ENCODE assay signal across 8 cellular contexts in the genomic region with DNA sequence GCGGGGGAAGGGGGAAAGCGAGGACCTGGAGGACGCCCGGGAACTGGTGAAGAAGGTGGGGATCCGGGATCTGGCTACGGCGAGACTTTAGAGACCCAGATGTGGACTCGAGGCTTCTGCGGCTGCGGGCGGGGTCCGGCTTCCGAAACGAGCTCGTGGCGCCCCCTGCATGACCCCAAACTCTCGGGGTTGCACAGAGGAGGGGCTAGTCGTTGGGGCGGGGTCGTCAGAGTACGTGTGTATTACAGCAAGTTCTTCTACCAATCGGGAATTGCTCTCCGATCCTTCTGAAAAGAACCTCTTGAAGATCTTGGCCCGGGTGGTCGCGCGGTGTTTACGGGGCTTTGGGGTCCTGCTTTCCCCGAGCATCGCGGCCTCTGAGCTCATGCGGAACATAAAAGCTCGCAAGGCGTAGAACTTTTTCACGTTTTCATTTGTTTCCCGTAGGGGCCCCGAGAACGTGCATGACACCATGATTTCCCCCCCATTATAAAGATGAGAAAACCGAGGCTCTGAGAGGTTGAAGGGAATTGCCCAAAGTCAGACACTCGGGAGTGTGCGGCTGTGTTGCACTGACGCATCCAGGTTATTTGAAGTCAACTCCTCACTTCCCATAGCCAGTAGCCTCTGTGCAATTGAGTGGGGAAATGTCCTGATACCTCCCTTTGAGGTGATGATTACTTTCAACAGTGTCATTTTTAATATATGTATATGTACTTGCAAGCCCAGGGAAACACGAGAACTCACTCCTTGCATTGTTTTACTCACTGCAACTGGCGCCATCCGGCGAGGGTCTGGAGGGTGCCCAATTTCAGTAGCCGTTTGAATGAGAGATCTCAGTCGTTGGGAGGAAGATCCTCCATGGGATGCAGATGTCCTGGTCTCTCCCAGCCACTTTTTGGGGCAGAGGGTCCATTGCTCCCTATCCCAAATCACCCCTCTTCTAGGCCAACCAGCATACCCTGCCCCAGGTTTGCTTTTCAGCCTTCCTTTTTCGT. TPM values are rescaled to one million over a fixed set of nuclear protein-coding genes. Genes with fewer than 3 reads are reported as not detected.
A peak's percentile ranks its signal among the peaks of the same experiment; 100 is the strongest.
DNase-seq lines count a peak whose midpoint lies in the region; ATAC-seq and TF ChIP-seq lines count a peak whose summit lies in the region.

A gene (minus strand): TSS at position 149 of the 998 bp plus-strand sequence. CDS start 512 bp downstream, outside the sequence.

- peak; percentile 23 for ATAC-seq in GM19463 (IDR thresholded peaks at IDR 0.05; ENCODE audit: unreplicated experiment)
- ATAC-seq in HG03378 (IDR thresholded peaks at IDR 0.05; ENCODE audit: unreplicated experiment), result no peak

- peak within 1 kb of the TSS; percentile 77 for H3K4me3 Mint-ChIP-seq in progenitor cell of endocrine pancreas (ENCODE audit: low read depth)

- H3K9me3 ChIP-seq in effector memory CD4-positive, alpha-beta T cell (ENCODE audit: control insufficient read depth, low read length), result no peaks in the 10 kb centered on the region

- no peaks in the 10 kb centered on the region for H3K36me3 ChIP-seq in effector memory CD4-positive, alpha-beta T cell (ENCODE audit: control insufficient read depth, insufficient read depth, low read length)

- no peaks in the 10 kb centered on the region for H3K9me3 Mint-ChIP-seq in progenitor cell of endocrine pancreas (ENCODE audit: low read depth)

- H3K27me3 ChIP-seq in effector memory CD4-positive, alpha-beta T cell (replicated peaks; ENCODE audit: control insufficient read depth, insufficient read depth, low read length, poor library complexity, severe bottlenecking), result peaks cover 12% of the 10 kb centered on the region

- no peaks in the 10 kb centered on the region for H3K36me3 Mint-ChIP-seq in progenitor cell of endocrine pancreas (ENCODE audit: insufficient read depth)

- H3K4me1 Mint-ChIP-seq in progenitor cell of endocrine pancreas (ENCODE audit: low read depth), result peaks cover 2% of the 10 kb centered on the region

- peak within 1 kb of the TSS; percentile 44 for H3K4me3 ChIP-seq in effector memory CD4-positive, alpha-beta T cell (ENCODE audit: insufficient read depth, low read depth, low read length, poor library complexity, severe bottlenecking)

- no peak within 1 kb of the TSS for H3K27ac ChIP-seq in effector memory CD4-positive, alpha-beta T cell (ENCODE audit: insufficient read depth, low read length, poor library complexity, severe bottlenecking)

- peak; percentile 20 for DNase-seq in Daoy (ENCODE audit: low read depth)
- DNase-seq in KG1 (lab: John Stamatoyannopoulos, UW), result peak; percentile 75
- no peak for DNase-seq in effector memory CD4-positive, alpha-beta T cell
- DNase-seq in progenitor cell of endocrine pancreas (ENCODE audit: low spot score, unreplicated experiment), result peak; percentile 19
- no peak for DNase-seq in amygdala (lab: John Stamatoyannopoulos, UW)
- no peak for DNase-seq in H4 (ENCODE audit: low spot score)

- H3K4me1 ChIP-seq in effector memory CD4-positive, alpha-beta T cell (ENCODE audit: control insufficient read depth, insufficient read depth, low read length, poor library complexity, severe bottlenecking), result peaks cover 10% of the 10 kb centered on the region

- no peak within 1 kb of the TSS for H3K27ac Mint-ChIP-seq in progenitor cell of endocrine pancreas

- no peak for TF ChIP-seq CTCF in progenitor cell of endocrine pancreas (IDR thresholded peaks at IDR 0.05; ENCODE audit: unreplicated experiment)

- H3K27me3 Mint-ChIP-seq in progenitor cell of endocrine pancreas, result peaks cover 62% of the 10 kb centered on the region

RNA-seq across cellular contexts. Expression of the gene that starts here (rescaled TPM):
- 3.9 and 5.5 TPM in 2 replicates for total RNA-seq in Daoy (2014; rRNA removed; shearing (Covaris generic))
- 0.55 and 0.78 TPM in 2 replicates for total RNA-seq in progenitor cell of endocrine pancreas
- not detected in 2 replicates for total RNA-seq in H4 (2014; rRNA removed; shearing (Covaris generic))

Comparison
In these comparisons a context has a peak if more than half of its experiments do, and no peak if none do; other contexts are left out.
1. Peak in DNase-seq in progenitor cell of endocrine pancreas; RNA of the gene not detected or under 1 TPM.
2. DNase-seq: peak in Daoy (single experiment) and KG1 (single experiment); none in effector memory CD4-positive, alpha-beta T cell (0 of 3), amygdala (0 of 56) and H4 (single experiment).